ENCODE assay signal across 27 cellular contexts in the genomic region with DNA sequence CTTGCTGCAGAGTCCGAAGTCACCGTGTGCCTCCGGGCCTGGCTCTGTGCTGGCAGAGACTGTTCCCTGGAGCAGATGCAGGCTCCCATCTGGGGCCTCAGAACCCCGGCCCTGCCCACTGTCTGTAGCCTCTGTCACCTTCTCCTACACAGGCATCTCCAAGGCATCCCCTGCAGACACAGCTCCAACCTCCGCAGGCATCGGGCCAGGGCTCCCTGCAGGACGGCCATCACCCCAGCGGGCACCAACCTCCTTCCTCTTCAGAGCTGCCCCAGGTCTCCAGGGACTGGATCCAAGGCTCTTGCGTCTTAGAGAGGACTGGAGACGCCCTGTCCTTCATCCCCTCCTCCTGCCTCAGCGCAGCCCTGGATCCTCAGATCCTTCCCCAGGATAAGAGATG.
"Had no signal": no experiment of that assay in that cellular context is flagged by ENCODE, and none has a peak within 500 bp of the region (broad histone marks: within the 10 kb centered on the region; RNA-seq: fewer than 3 reads in every experiment).

No MANE protein-coding gene starts in this region.

- H3K9me3 Mint-ChIP-seq: activated B cell treated with CpG ODN at 0.5 μM for 24 hours; activated CD4-positive, alpha-beta T cell treated with anti-CD3 and anti-CD28 coated beads, Interleukin-2, amount 10 ng/mL, durations not matched to agents 24 days and 14 days; activated naive CD4-positive, alpha-beta T cell treated with anti-CD3 and anti-CD28 coated beads, Interleukin-2, amount 50 U/mL, for 24 hours; activated T-cell treated with anti-CD3 and anti-CD28 coated beads, Interleukin-2, amount 50 U/mL, for 24 hours; activated T-helper 1 cell treated with anti-CD3 and anti-CD28 coated beads, Interleukin-12 subunit alpha, Interleukin-12 subunit beta, Interleukin-2, Interleukin-4 antibody, amounts not matched to agents 30 ng/mL and 10 ng/mL and 1 ng/mL, durations not matched to agents 14 hours and 24 hours and 36 hours; T-cell had no signal

- H3K27me3 Mint-ChIP-seq: activated CD8-positive, alpha-beta memory T cell treated with anti-CD3 and anti-CD28 coated beads, Interleukin-2, amount 10 ng/mL, durations not matched to agents 7 days and 5 days; activated naive CD4-positive, alpha-beta T cell treated with anti-CD3 and anti-CD28 coated beads, Interleukin-2, amount 50 U/mL, for 24 hours; activated T-cell treated with anti-CD3 and anti-CD28 coated beads, Interleukin-2, amount 50 U/mL, for 24 hours had no signal

- H3K27me3 ChIP-seq: ascending aorta, body of pancreas had no signal

- H3K27ac ChIP-seq: ascending aorta, body of pancreas, SK-N-MC had no signal

- H3K4me1 ChIP-seq: ascending aorta, body of pancreas had no signal

- H3K4me1 Mint-ChIP-seq: activated B cell treated with CpG ODN at 0.5 μM for 24 hours; activated CD4-positive, alpha-beta T cell treated with anti-CD3 and anti-CD28 coated beads, Interleukin-2, amount 10 ng/mL, durations not matched to agents 24 days and 14 days; activated CD8-positive, alpha-beta memory T cell treated with anti-CD3 and anti-CD28 coated beads, Interleukin-2, amount 10 ng/mL, durations not matched to agents 7 days and 5 days; activated naive CD4-positive, alpha-beta T cell treated with anti-CD3 and anti-CD28 coated beads, Interleukin-2, amount 50 U/mL, for 24 hours; T-cell had no signal

- H3K36me3 Mint-ChIP-seq: activated CD8-positive, alpha-beta memory T cell treated with anti-CD3 and anti-CD28 coated beads, Interleukin-2, amount 10 ng/mL, durations not matched to agents 7 days and 5 days; activated naive CD4-positive, alpha-beta T cell treated with anti-CD3 and anti-CD28 coated beads, Interleukin-2, amount 50 U/mL, for 24 hours; T-cell had no signal

- ATAC-seq: activated CD8-positive, alpha-beta memory T cell treated with anti-CD3 and anti-CD28 coated beads, Interleukin-2, amount 10 ng/mL, durations not matched to agents 7 days and 5 days; body of pancreas; Panc1; Right ventricle myocardium inferior had no signal

- DNase-seq: activated B cell treated with CpG ODN at 0.5 μM for 24 hours; activated CD4-positive, alpha-beta T cell treated with anti-CD3 and anti-CD28 coated beads for 1 hour; activated CD4-positive, alpha-beta T cell treated with anti-CD3 and anti-CD28 coated beads, Interleukin-2, amount 10 ng/mL, durations not matched to agents 24 days and 14 days; activated CD4-positive, alpha-beta T cell treated with anti-CD3 and anti-CD28 coated beads, Interleukin-2, amount 50 U/mL, for 48 hours; activated CD8-positive, alpha-beta memory T cell treated with anti-CD3 and anti-CD28 coated beads, Interleukin-2, amount 10 ng/mL, durations not matched to agents 7 days and 5 days; activated effector memory CD4-positive, alpha-beta T cell treated with Interleukin-2 at 50 U/mL for 16 hours; activated naive CD4-positive, alpha-beta T cell; activated T-cell treated with anti-CD3 and anti-CD28 coated beads, Interleukin-2, amount 50 U/mL, for 24 hours; amniotic stem cell; body of pancreas; central memory CD4-positive, alpha-beta T cell; NCI-H1048; NCI-H187 treated with DMSO at 0.1 percent for 48 hours; NCI-H2081 treated with DMSO at 0.1 percent for 48 hours; NCI-H2171; NCI-H510A treated with DMSO at 0.1 percent for 48 hours; NCI-H748 treated with DMSO at 0.1 percent for 48 hours; RPMI8226; T-cell; T-helper 2 cell; T1000 had no signal

- H3K9me3 ChIP-seq: ascending aorta, body of pancreas had no signal

- H3K36me3 ChIP-seq: ascending aorta had no signal

- H3K27ac Mint-ChIP-seq: activated B cell treated with CpG ODN at 0.5 μM for 24 hours; activated CD4-positive, alpha-beta T cell treated with anti-CD3 and anti-CD28 coated beads, Interleukin-2, amount 10 ng/mL, durations not matched to agents 24 days and 14 days; activated CD8-positive, alpha-beta memory T cell treated with anti-CD3 and anti-CD28 coated beads, Interleukin-2, amount 10 ng/mL, durations not matched to agents 7 days and 5 days; activated naive CD4-positive, alpha-beta T cell treated with anti-CD3 and anti-CD28 coated beads, Interleukin-2, amount 50 U/mL, for 24 hours; activated T-cell treated with anti-CD3 and anti-CD28 coated beads, Interleukin-2, amount 50 U/mL, for 24 hours; activated T-helper 1 cell treated with anti-CD3 and anti-CD28 coated beads, Interleukin-12 subunit alpha, Interleukin-12 subunit beta, Interleukin-2, Interleukin-4 antibody, amounts not matched to agents 30 ng/mL and 10 ng/mL and 1 ng/mL, durations not matched to agents 14 hours and 24 hours and 36 hours; T-cell had no signal

- H3K4me3 ChIP-seq: ascending aorta, body of pancreas, SK-N-MC had no signal

- H3K4me3 Mint-ChIP-seq: activated B cell treated with CpG ODN at 0.5 μM for 24 hours; activated CD4-positive, alpha-beta T cell treated with anti-CD3 and anti-CD28 coated beads, Interleukin-2, amount 10 ng/mL, durations not matched to agents 24 days and 14 days; activated CD8-positive, alpha-beta memory T cell treated with anti-CD3 and anti-CD28 coated beads, Interleukin-2, amount 10 ng/mL, durations not matched to agents 7 days and 5 days; activated naive CD4-positive, alpha-beta T cell treated with anti-CD3 and anti-CD28 coated beads, Interleukin-2, amount 50 U/mL, for 24 hours; activated T-cell treated with anti-CD3 and anti-CD28 coated beads, Interleukin-2, amount 50 U/mL, for 24 hours; activated T-helper 1 cell treated with anti-CD3 and anti-CD28 coated beads, Interleukin-12 subunit alpha, Interleukin-12 subunit beta, Interleukin-2, Interleukin-4 antibody, amounts not matched to agents 30 ng/mL and 10 ng/mL and 1 ng/mL, durations not matched to agents 14 hours and 24 hours and 36 hours; T-cell had no signal
